Comparison of ENCODE assay signal across 17 cellular contexts in the genomic region with DNA sequence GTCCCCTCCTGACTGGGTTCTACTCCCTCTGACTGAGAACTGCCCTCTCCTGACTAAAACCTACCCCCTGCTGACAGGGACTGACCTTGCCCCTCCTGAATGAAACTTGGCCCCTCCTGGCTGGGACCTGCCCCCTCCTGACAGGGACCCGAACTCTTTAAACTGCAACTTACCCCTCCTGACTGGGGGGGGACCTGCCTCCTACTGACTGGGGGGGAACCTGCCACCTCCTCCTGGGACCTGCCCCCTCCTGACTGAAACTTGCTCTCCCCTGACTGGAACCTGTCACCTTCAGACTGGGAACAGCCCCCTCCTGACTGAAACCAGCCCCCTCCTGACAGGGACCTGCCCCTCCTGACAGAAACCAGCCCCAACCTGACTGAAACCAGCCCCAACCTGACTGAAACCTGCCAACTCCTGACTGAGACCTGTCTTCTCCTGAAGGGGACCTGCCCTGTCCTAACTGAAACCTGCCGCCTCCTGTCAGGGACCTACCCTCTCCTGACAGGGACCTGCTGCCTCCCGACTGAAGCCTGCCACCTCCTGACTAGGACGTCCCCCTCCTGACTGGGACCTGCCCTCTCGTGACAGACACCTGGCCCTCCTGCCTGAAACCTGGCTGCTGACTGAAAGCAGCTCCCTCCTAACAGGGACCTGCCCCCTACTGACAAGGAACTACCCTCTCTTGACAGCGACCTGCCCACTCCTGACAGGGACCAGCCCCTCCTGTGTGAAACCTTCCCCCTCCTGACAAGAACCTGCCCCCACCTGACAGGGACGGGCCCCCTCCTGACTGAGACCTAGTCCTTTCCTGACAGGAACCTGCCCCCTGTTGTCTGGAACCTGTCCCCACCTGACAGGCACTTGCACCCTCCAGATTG.
A peak's percentile ranks its signal among the peaks of the same experiment; 100 is the strongest.
DNase-seq lines count a peak whose midpoint lies in the region; ATAC-seq and TF ChIP-seq lines count a peak whose summit lies in the region.
"Had no signal": no experiment of that assay in that cellular context is flagged by ENCODE, and none has a peak within 500 bp of the region (broad histone marks: within the 10 kb centered on the region; RNA-seq: fewer than 3 reads in every experiment).

No MANE protein-coding gene starts in this region.

- TF ChIP-seq CTCF in Panc1 (IDR thresholded peaks at IDR 0.05): no peak

- H3K4me1 ChIP-seq in Panc1 (ENCODE audit: control insufficient read depth, insufficient read depth, low read length): peaks cover 21% of the 10 kb centered on the region
- H3K4me1 ChIP-seq: right lobe of liver had no signal

- H3K4me3 ChIP-seq in Panc1 (ENCODE audit: low read depth in 2 of 2, low read length in 2 of 2): no peak overlapping the region
- H3K4me3 ChIP-seq: right lobe of liver, tibial nerve had no signal

- no peaks in the 10 kb centered on the region for H3K36me3 Mint-ChIP-seq in stimulated activated memory B cell treated with anti-CD40 and anti-IgM and Interleukin-4, amounts not matched to agents 10 μg/mL and 1 μg/mL and 100 μg/mL, for 72 hours
- H3K36me3 Mint-ChIP-seq: IgD-negative memory B cell had no signal

- H3K4me3 Mint-ChIP-seq in stimulated activated memory B cell treated with anti-CD40 and anti-IgM and Interleukin-4, amounts not matched to agents 10 μg/mL and 1 μg/mL and 100 μg/mL, for 72 hours: no peak overlapping the region
- H3K4me3 Mint-ChIP-seq: activated CD4-positive, alpha-beta T cell treated with anti-CD3 and anti-CD28 coated beads, Interleukin-2, amount 10 ng/mL, durations not matched to agents 7 days and 5 days; central memory CD8-positive, alpha-beta T cell; IgD-negative memory B cell had no signal

- no peaks in the 10 kb centered on the region for H3K27me3 Mint-ChIP-seq in stimulated activated memory B cell treated with anti-CD40 and anti-IgM and Interleukin-4, amounts not matched to agents 10 μg/mL and 1 μg/mL and 100 μg/mL, for 72 hours
- H3K27me3 Mint-ChIP-seq: activated CD4-positive, alpha-beta T cell treated with anti-CD3 and anti-CD28 coated beads, Interleukin-2, amount 10 ng/mL, durations not matched to agents 7 days and 5 days; central memory CD8-positive, alpha-beta T cell had no signal

- H3K27me3 ChIP-seq in Panc1 (ENCODE audit: control insufficient read depth, insufficient read depth, low read length): no peaks in the 10 kb centered on the region
- H3K27me3 ChIP-seq: right lobe of liver, tibial nerve had no signal

- H3K27ac ChIP-seq in Panc1 (ENCODE audit: low read length): peak overlapping the region; percentile 1
- H3K27ac ChIP-seq: right lobe of liver had no signal

- no peaks in the 10 kb centered on the region for H3K9me3 ChIP-seq in Panc1 (ENCODE audit: control insufficient read depth, insufficient read depth, low read depth, low read length)
- H3K9me3 ChIP-seq: right lobe of liver, tibial nerve had no signal

- H3K9me3 Mint-ChIP-seq in stimulated activated memory B cell treated with anti-CD40 and anti-IgM and Interleukin-4, amounts not matched to agents 10 μg/mL and 1 μg/mL and 100 μg/mL, for 72 hours: no peaks in the 10 kb centered on the region
- H3K9me3 Mint-ChIP-seq: activated CD4-positive, alpha-beta T cell treated with anti-CD3 and anti-CD28 coated beads, Interleukin-2, amount 10 ng/mL, durations not matched to agents 7 days and 5 days; central memory CD8-positive, alpha-beta T cell; IgD-negative memory B cell had no signal

- intact Hi-C loops in Panc1 (cut with micrococcal nuclease; ENCODE audit: unreplicated experiment): no loop called here

- in situ Hi-C loops in Panc1 (cut with HindIII; ENCODE audit: low pct_unique_long_range_greater_than_20kb, low sequenced_read_pairs): no loop called here

- ATAC-seq in Panc1 (peak; percentile 49), HG02763 (IDR thresholded peaks at IDR 0.05; ENCODE audit: unreplicated experiment) (no peak), GM18873 (IDR thresholded peaks at IDR 0.05; ENCODE audit: low FRiP score, unreplicated experiment) (no peak)
- peak; percentile 29 for ATAC-seq in stimulated activated memory B cell treated with anti-CD40 and anti-IgM and Interleukin-4, amounts not matched to agents 10 μg/mL and 1 μg/mL and 100 μg/mL, for 72 hours

- no TSS peak for BruUV-seq in Panc1 (replicated peaks; lab: Mats Ljungman, UMichigan)

- CTCF ChIA-PET in Panc1 (lab: Charles Lee): interaction anchor here (0.6 to 0.7 kb wide), 2 partner anchors 73 to 93 kb away, joined by 4 to 6 read pairs; no protein-coding TSS in a partner anchor

- no peaks in the 10 kb centered on the region for H3K36me3 ChIP-seq in Panc1 (ENCODE audit: control insufficient read depth, insufficient read depth, low read length)
- H3K36me3 ChIP-seq: right lobe of liver had no signal

- no peak overlapping the region for H3K27ac Mint-ChIP-seq in stimulated activated memory B cell treated with anti-CD40 and anti-IgM and Interleukin-4, amounts not matched to agents 10 μg/mL and 1 μg/mL and 100 μg/mL, for 72 hours

- POLR2A ChIA-PET in Panc1 (lab: Charles Lee): no interaction called here

- H3K4me1 Mint-ChIP-seq in stimulated activated memory B cell treated with anti-CD40 and anti-IgM and Interleukin-4, amounts not matched to agents 10 μg/mL and 1 μg/mL and 100 μg/mL, for 72 hours: peaks cover 5% of the 10 kb centered on the region
- H3K4me1 Mint-ChIP-seq: activated CD4-positive, alpha-beta T cell treated with anti-CD3 and anti-CD28 coated beads, Interleukin-2, amount 10 ng/mL, durations not matched to agents 7 days and 5 days; central memory CD8-positive, alpha-beta T cell had no signal

- DNase-seq in NCI-H2171 treated with DMSO at 0.1 percent for 48 hours (lab: John Stamatoyannopoulos, UW) (peak; percentile 21), NCI-H2171 (lab: John Stamatoyannopoulos, UW) (no peak), Panc1 (ENCODE audit: low read depth, low spot score) (no peak), iPS-NIHi7 (ENCODE audit: extremely low spot score) (peak; percentile 63), SIG-M5 treated with dmso at 0.1 percent for 504 hours (lab: John Stamatoyannopoulos, UW; ENCODE audit: unreplicated experiment) (no peak)
- DNase-seq: activated CD4-positive, alpha-beta T cell treated with anti-CD3 and anti-CD28 coated beads, Interleukin-2, amount 10 ng/mL, durations not matched to agents 7 days and 5 days; activated gamma-delta T cell; Calu3; NCI-H187 treated with DMSO at 0.1 percent for 48 hours; NK-92 treated with Interleukin-12 subunit alpha and Interleukin-12 subunit beta, amount 100 ng/mL, for 24 hours had no signal

Comparison
In these comparisons a context has a peak if more than half of its experiments do, and no peak if none do; other contexts are left out.
1. DNase-seq: peak in NCI-H2171 treated with DMSO at 0.1 percent for 48 hours (single experiment) and iPS-NIHi7 (single experiment); none in NCI-H2171 (single experiment), Panc1 (single experiment) and SIG-M5 treated with dmso at 0.1 percent for 504 hours (single experiment).
2. ATAC-seq: peak in Panc1 (single experiment) and stimulated activated memory B cell treated with anti-CD40 and anti-IgM and Interleukin-4, amounts not matched to agents 10 μg/mL and 1 μg/mL and 100 μg/mL, for 72 hours (single experiment); none in HG02763 (single experiment) and GM18873 (single experiment).